ENCODE assay signal across 8 cellular contexts in genomic region chr15:59686389-59686788, GRCh38. TPM values are rescaled to one million over a fixed set of nuclear protein-coding genes. Genes with fewer than 3 reads are reported as not detected.
DNase-seq lines count a peak whose midpoint lies in the region; ATAC-seq and TF ChIP-seq lines count a peak whose summit lies in the region.

No MANE protein-coding gene starts in this region.

- DNase-seq in MCF 10A (ENCODE audit: unreplicated experiment), result no peak
- no peak for DNase-seq in breast epithelium (ENCODE audit: low spot score in 2 of 2)
- peak in 2 of 3 donors; percentile 62 to 69 for DNase-seq in Peyer's patch
- DNase-seq in fibroblast of pulmonary artery (ENCODE audit: low read depth), result no peak
- DNase-seq in type B pancreatic cell (ENCODE audit: extremely low spot score, unreplicated experiment), result no peak
- DNase-seq in KG1 (lab: John Stamatoyannopoulos, UW), result no peak
- no peak for DNase-seq in DMS53 treated with DMSO at 0.1 percent for 48 hours (lab: John Stamatoyannopoulos, UW; ENCODE audit: unreplicated experiment)

- BruUV-seq in MCF 10A (replicated peaks; lab: Mats Ljungman, UMichigan), result TSS peak; percentile 1

- no peak for ATAC-seq in HG02610 (IDR thresholded peaks at IDR 0.05; ENCODE audit: unreplicated experiment)

- peaks cover 18% of the 10 kb centered on the region for H3K4me1 Mint-ChIP-seq in MCF 10A (ENCODE audit: insufficient read depth, unreplicated experiment)
- peaks cover 26% of the 10 kb centered on the region for H3K4me1 Mint-ChIP-seq in type B pancreatic cell (ENCODE audit: unreplicated experiment)

- POLR2A ChIA-PET in MCF 10A (lab: Yijun Ruan, JAX), result interaction anchor here (0.8 to 1.8 kb wide), 2 partner anchors 29 to 153 kb away, joined by 3 to 6 read pairs; partner anchors contain the start of gene GTF2A2

- intact Hi-C loops in MCF 10A (cut with micrococcal nuclease), result no loop called here
- intact Hi-C loops in breast epithelium (cut with DNase I; ENCODE audit: low total_unique reads), result no loop called here

- TF ChIP-seq POLR2A in breast epithelium (IDR thresholded peaks at IDR 0.05) (no peak), Peyer's patch (IDR thresholded peaks at IDR 0.05) (no peak)

- H3K4me1 ChIP-seq in breast epithelium (peaks cover 0 to 22% of the 10 kb centered on the region in 2 donors), Peyer's patch (peaks cover 3 to 22% (median 4%) of the 10 kb centered on the region in 4 donors)

- H3K27ac Mint-ChIP-seq in MCF 10A (ENCODE audit: low read depth, unreplicated experiment), result no peak overlapping the region
- H3K27ac Mint-ChIP-seq in type B pancreatic cell, result peak overlapping the region; percentile 63

- H3K27me3 ChIP-seq in breast epithelium (no peaks in the 10 kb centered on the region), Peyer's patch (no peaks in the 10 kb centered on the region)

- H3K36me3 ChIP-seq in breast epithelium (no peaks in the 10 kb centered on the region), Peyer's patch (peaks cover 0 to 12% (median 0%) of the 10 kb centered on the region in 3 donors)

- CTCF ChIA-PET in MCF 10A (lab: Yijun Ruan, JAX), result no interaction called here

- no peaks in the 10 kb centered on the region for H3K9me3 Mint-ChIP-seq in MCF 10A (ENCODE audit: unreplicated experiment)
- no peaks in the 10 kb centered on the region for H3K9me3 Mint-ChIP-seq in type B pancreatic cell

- H3K27ac ChIP-seq in breast epithelium, result peak overlapping the region in 1 of 2 donors; percentile 64
- peak overlapping the region; percentile 6 to 100 (median 40) for H3K27ac ChIP-seq in Peyer's patch

- H3K36me3 Mint-ChIP-seq in MCF 10A (ENCODE audit: insufficient read depth, unreplicated experiment) (peaks cover 28% of the 10 kb centered on the region), type B pancreatic cell (peaks cover 23% of the 10 kb centered on the region)

- TF ChIP-seq CTCF in MCF 10A (IDR thresholded peaks at IDR 0.05; ENCODE audit: unreplicated experiment), result no peak
- TF ChIP-seq CTCF in breast epithelium (IDR thresholded peaks at IDR 0.05), result no peak
- TF ChIP-seq CTCF in Peyer's patch (IDR thresholded peaks at IDR 0.05), result no peak
- TF ChIP-seq CTCF in fibroblast of pulmonary artery (IDR thresholded peaks at IDR 0.05; ENCODE audit: low read length, missing control alignments), result no peak
- TF ChIP-seq CTCF in type B pancreatic cell (conservative IDR thresholded peaks at IDR 0.05), result no peak

- H3K9me3 ChIP-seq in breast epithelium (no peaks in the 10 kb centered on the region), Peyer's patch (no peaks in the 10 kb centered on the region)

- H3K4me3 ChIP-seq in breast epithelium, result peak overlapping the region in 1 of 3 donors; percentile 29
- H3K4me3 ChIP-seq in Peyer's patch, result no peak overlapping the region
- peak overlapping the region; percentile 15 for H3K4me3 ChIP-seq in fibroblast of pulmonary artery (replicated peaks; ENCODE audit: low read depth, low read length)

- no peaks in the 10 kb centered on the region for H3K27me3 Mint-ChIP-seq in MCF 10A (ENCODE audit: insufficient read depth, unreplicated experiment)
- no peaks in the 10 kb centered on the region for H3K27me3 Mint-ChIP-seq in type B pancreatic cell

- H3K4me3 Mint-ChIP-seq in MCF 10A (ENCODE audit: unreplicated experiment) (no peak overlapping the region), type B pancreatic cell (peak overlapping the region; percentile 70)

RNA-seq across cellular contexts. Expression of gene BNIP2, which starts 2.7 kb away (rescaled TPM):
- total RNA-seq in MCF 10A (2022), result 80.7 and 91.5 TPM in 2 replicates
- 100 to 1,000 TPM; 167 TPM for total RNA-seq in breast epithelium
- 100 to 1,000 TPM; 134 to 261 (median 147) TPM for total RNA-seq in Peyer's patch
- 37.6 and 48.9 TPM in 2 replicates for total RNA-seq in type B pancreatic cell (ENCODE audit: low replicate concordance)

RNA-seq across cellular contexts. Expression of gene GTF2A2, which starts 29.1 kb away (rescaled TPM):
- total RNA-seq in MCF 10A (2022) (152 and 165 TPM in 2 replicates), breast epithelium (10 to 100 TPM; 20.3 to 40.7 (median 36.1) TPM), Peyer's patch (10 to 100 TPM; 18.8 to 75.1 (median 22.9) TPM), type B pancreatic cell (ENCODE audit: low replicate concordance) (109 and 115 TPM in 2 replicates)

Comparison
In these comparisons a context has a peak if more than half of its experiments do, and no peak if none do; other contexts are left out.
1. DNase-seq: peak in Peyer's patch (2 of 3); none in MCF 10A (single experiment), breast epithelium (0 of 2), fibroblast of pulmonary artery (single experiment), type B pancreatic cell (single experiment), KG1 (single experiment) and DMS53 treated with DMSO at 0.1 percent for 48 hours (single experiment).